1 cellular context compared by ENCODE assay signal in genomic region chr19:39531834-39532232, GRCh38.
TF ChIP-seq lines count a peak whose summit lies in the region.

No MANE protein-coding gene starts in this region.

TF ChIP-seq in SK-N-SH, 30 proteins besides CTCF, POLR2A, EP300 and RAD21 (continued from another document):
- TF ChIP-seq, protein P1, sequence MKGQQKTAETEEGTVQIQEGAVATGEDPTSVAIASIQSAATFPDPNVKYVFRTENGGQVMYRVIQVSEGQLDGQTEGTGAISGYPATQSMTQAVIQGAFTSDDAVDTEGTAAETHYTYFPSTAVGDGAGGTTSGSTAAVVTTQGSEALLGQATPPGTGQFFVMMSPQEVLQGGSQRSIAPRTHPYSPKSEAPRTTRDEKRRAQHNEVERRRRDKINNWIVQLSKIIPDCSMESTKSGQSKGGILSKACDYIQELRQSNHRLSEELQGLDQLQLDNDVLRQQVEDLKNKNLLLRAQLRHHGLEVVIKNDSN (IDR thresholded peaks at IDR 0.05; ENCODE audit: borderline replicate concordance, low read depth), result no peak
- TF ChIP-seq ZBTB33 (IDR thresholded peaks at IDR 0.05; ENCODE audit: borderline replicate concordance, low read depth) (no peak), ELF1 (IDR thresholded peaks at IDR 0.05) (no peak), SIN3A (IDR thresholded peaks at IDR 0.05; ENCODE audit: borderline replicate concordance, low read depth, low read length) (no peak), GABPA (IDR thresholded peaks at IDR 0.05; ENCODE audit: low read depth) (no peak), FOXJ3 (CRISPR knock-in tag; IDR thresholded peaks at IDR 0.05) (no peak)
TF ChIP-seq in SK-N-SH: peak in this region for 0.
